Comparison of ENCODE assay signal across 7 cellular contexts in the genomic region with DNA sequence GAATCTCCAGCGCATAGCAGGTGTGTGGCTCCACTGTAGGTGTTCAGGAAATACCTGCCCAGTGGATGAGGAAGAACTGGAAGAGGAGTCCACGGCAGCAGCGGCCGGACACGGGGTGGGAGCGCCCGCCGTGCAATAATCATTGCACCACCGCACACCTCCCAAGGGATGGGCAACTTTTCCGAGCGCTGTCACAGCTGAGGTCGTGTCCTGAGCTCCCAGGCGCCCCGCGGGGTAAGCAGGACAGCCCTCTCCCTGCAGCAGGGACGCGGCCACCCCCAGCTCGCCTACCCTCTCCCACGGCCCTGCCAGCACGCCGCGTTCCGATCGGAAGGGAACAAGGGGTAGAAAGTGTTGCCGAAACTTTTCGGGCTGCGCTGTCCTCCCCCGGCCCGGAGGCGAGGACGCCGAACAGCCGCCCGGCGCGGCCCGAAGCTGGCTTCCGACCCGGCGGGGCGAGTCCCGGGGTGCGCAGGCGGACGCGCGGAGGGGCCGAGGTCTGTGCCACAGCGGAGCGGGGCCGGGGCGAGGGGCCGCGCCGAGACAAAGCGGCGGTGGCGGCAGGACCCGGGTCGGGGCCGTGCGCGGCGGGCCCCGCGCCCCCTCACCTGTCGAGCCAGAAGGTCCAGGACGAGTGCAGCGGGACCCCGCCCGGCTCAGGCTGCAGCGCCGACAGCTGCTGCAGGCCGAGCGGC. TPM values are rescaled to one million over a fixed set of nuclear protein-coding genes. Genes with fewer than 3 reads are reported as not detected.
DNase-seq lines count a peak whose midpoint lies in the region; ATAC-seq, FAIRE-seq and TF ChIP-seq lines count a peak whose summit lies in the region.

No MANE protein-coding gene starts in this region.

- FAIRE-seq in GM18507 (lab: Jason Lieb, UNC) = no peak

- H3K27ac ChIP-seq in left lung = peak overlapping the region; percentile 39 to 90

- DNase-seq in GM18507 (ENCODE audit: extremely low spot score, insufficient read length, low read depth) (peak; percentile 4), SW480 (ENCODE audit: low spot score) (peak; percentile 40), left lung (peak; percentile 46 to 89)
- peak; percentile 31 for DNase-seq in central memory CD4-positive, alpha-beta T cell
- peak; percentile 22 for DNase-seq in stimulated activated CD8-positive, alpha-beta memory T cell treated with anti-CD3 and anti-CD28 coated beads, Interleukin-4, amount 100 ng/mL, for 24 hours (ENCODE audit: low read depth)

- H3K9me3 ChIP-seq in left lung = no peaks in the 10 kb centered on the region

- H3K36me3 ChIP-seq in left lung = no peaks in the 10 kb centered on the region

- H3K4me3 ChIP-seq in left lung = peak overlapping the region; percentile 72 to 82

- peak; percentile 41 for ATAC-seq in HG02870 (IDR thresholded peaks at IDR 0.05; ENCODE audit: unreplicated experiment)
- peak; percentile 72 for ATAC-seq in left lung
- no peak for ATAC-seq in HG03571 (IDR thresholded peaks at IDR 0.05; ENCODE audit: unreplicated experiment)

- intact Hi-C loops in left lung (cut with DNase I) = loop anchor here in 1 of 2 donors (10.0 kb wide), 1 partner anchor 140 kb away; no protein-coding TSS in a partner anchor

- H3K4me1 ChIP-seq in left lung = peaks cover 0 to 59% of the 10 kb centered on the region in 2 donors

- H3K27me3 ChIP-seq in left lung = no peaks in the 10 kb centered on the region

- no peak for TF ChIP-seq CTCF in left lung (IDR thresholded peaks at IDR 0.05)

RNA-seq across cellular contexts. Expression of gene EIF4E3, which starts 0.5 kb away (rescaled TPM):
- total RNA-seq in left lung = 10 to 100 TPM; 23.2 to 34.8 TPM

RNA-seq across cellular contexts. Expression of gene GPR27, which starts 28.9 kb away (rescaled TPM):
- 1 to 10 TPM; 2.8 to 3.0 TPM for total RNA-seq in left lung

Comparison
In these comparisons a context has a peak if more than half of its experiments do, and no peak if none do; other contexts are left out.
1. DNase-seq: peak in every context shown above with its lines; median percentile 68 in left lung; 40 in SW480; 31 in central memory CD4-positive, alpha-beta T cell; 22 in stimulated activated CD8-positive, alpha-beta memory T cell treated with anti-CD3 and anti-CD28 coated beads, Interleukin-4, amount 100 ng/mL, for 24 hours; 4 in GM18507.